9 cellular contexts compared by ENCODE assay signal in genomic region chr6:167795874-167796667, GRCh38. TPM values are rescaled to one million over a fixed set of nuclear protein-coding genes. Genes with fewer than 3 reads are reported as not detected.
DNase-seq lines count a peak whose midpoint lies in the region; ATAC-seq and TF ChIP-seq lines count a peak whose summit lies in the region.
"Had no signal": no experiment of that assay in that cellular context is flagged by ENCODE, and none has a peak within 500 bp of the region (broad histone marks: within the 10 kb centered on the region; RNA-seq: fewer than 3 reads in every experiment).

No MANE protein-coding gene starts in this region.

- intact Hi-C loops in upper lobe of right lung (cut with DNase I) = no loop called here

- H3K27ac Mint-ChIP-seq in activated naive CD8-positive, alpha-beta T cell = no peak overlapping the region
- no peak overlapping the region for H3K27ac Mint-ChIP-seq in activated naive CD8-positive, alpha-beta T cell treated with anti-CD3 and anti-CD28 coated beads, Interleukin-2, amount 50 U/mL, for 24 hours
- H3K27ac Mint-ChIP-seq in endodermal cell = no peak overlapping the region

- no peak for ATAC-seq in activated naive CD8-positive, alpha-beta T cell treated with anti-CD3 and anti-CD28 coated beads, Interleukin-2, amount 50 U/mL, for 24 hours
- ATAC-seq in upper lobe of right lung (peak; percentile 77), GM18517 (IDR thresholded peaks at IDR 0.05; ENCODE audit: unreplicated experiment) (no peak)

- H3K9me3 ChIP-seq in endodermal cell (ENCODE audit: control insufficient read depth, low read length) (no peaks in the 10 kb centered on the region), mucosa of rectum (ENCODE audit: control insufficient read depth in 2 of 2, low read length in 2 of 2) (no peaks in the 10 kb centered on the region), upper lobe of right lung (no peaks in the 10 kb centered on the region)

- no peak for DNase-seq in activated naive CD8-positive, alpha-beta T cell treated with anti-CD3 and anti-CD28 coated beads, Interleukin-2, amount 50 U/mL, for 24 hours
- no peak for DNase-seq in endodermal cell
- no peak for DNase-seq in upper lobe of right lung
- DNase-seq in activated CD4-positive, alpha-beta T cell treated with anti-CD3 and anti-CD28 coated beads for 1 hour = no peak
- DNase-seq in amniotic stem cell (lab: John Stamatoyannopoulos, UW) = no peak

- TF ChIP-seq CTCF in endodermal cell (conservative IDR thresholded peaks at IDR 0.05) (peak; percentile 29), upper lobe of right lung (IDR thresholded peaks at IDR 0.05) (peak; percentile 10)

- no peaks in the 10 kb centered on the region for H3K27me3 ChIP-seq in endodermal cell (ENCODE audit: control insufficient read depth, insufficient read depth, low read length, poor library complexity, severe bottlenecking)
- no peaks in the 10 kb centered on the region for H3K27me3 ChIP-seq in mucosa of rectum (ENCODE audit: control insufficient read depth in 2 of 2, insufficient read depth in 2 of 2, low read length in 2 of 2)
- H3K27me3 ChIP-seq in upper lobe of right lung = peaks cover 6% of the 10 kb centered on the region

- peaks cover 5% of the 10 kb centered on the region for H3K4me1 Mint-ChIP-seq in activated naive CD8-positive, alpha-beta T cell (ENCODE audit: low read depth)
- peaks cover 3% of the 10 kb centered on the region for H3K4me1 Mint-ChIP-seq in activated naive CD8-positive, alpha-beta T cell treated with anti-CD3 and anti-CD28 coated beads, Interleukin-2, amount 50 U/mL, for 24 hours
- H3K4me1 Mint-ChIP-seq in endodermal cell = peaks cover 33% of the 10 kb centered on the region

- peak overlapping the region; percentile 44 for H3K4me3 Mint-ChIP-seq in activated naive CD8-positive, alpha-beta T cell
- H3K4me3 Mint-ChIP-seq in activated naive CD8-positive, alpha-beta T cell treated with anti-CD3 and anti-CD28 coated beads, Interleukin-2, amount 50 U/mL, for 24 hours = no peak overlapping the region
- H3K4me3 Mint-ChIP-seq in endodermal cell = no peak overlapping the region

- H3K27ac ChIP-seq in endodermal cell (ENCODE audit: low read depth, low read length) (no peak overlapping the region), mucosa of rectum (ENCODE audit: low read depth in 2 of 2, low read length in 2 of 2) (peak overlapping the region; percentile 25 to 77), upper lobe of right lung (peak overlapping the region; percentile 24)
- H3K27ac ChIP-seq: epithelial cell of prostate had no signal

- H3K4me1 ChIP-seq in endodermal cell (ENCODE audit: control insufficient read depth, insufficient read depth, low read length) (no peaks in the 10 kb centered on the region), mucosa of rectum (ENCODE audit: control insufficient read depth in 2 of 2, insufficient read depth in 2 of 2, low read length in 2 of 2) (peaks cover 8 to 44% of the 10 kb centered on the region in 2 donors), upper lobe of right lung (no peaks in the 10 kb centered on the region)

- no peaks in the 10 kb centered on the region for H3K36me3 Mint-ChIP-seq in activated naive CD8-positive, alpha-beta T cell
- H3K36me3 Mint-ChIP-seq in activated naive CD8-positive, alpha-beta T cell treated with anti-CD3 and anti-CD28 coated beads, Interleukin-2, amount 50 U/mL, for 24 hours (ENCODE audit: low read depth) = no peaks in the 10 kb centered on the region
- H3K36me3 Mint-ChIP-seq in endodermal cell (ENCODE audit: low read depth) = no peaks in the 10 kb centered on the region

- no peaks in the 10 kb centered on the region for H3K9me3 Mint-ChIP-seq in activated naive CD8-positive, alpha-beta T cell (ENCODE audit: low read depth)
- no peaks in the 10 kb centered on the region for H3K9me3 Mint-ChIP-seq in activated naive CD8-positive, alpha-beta T cell treated with anti-CD3 and anti-CD28 coated beads, Interleukin-2, amount 50 U/mL, for 24 hours
- no peaks in the 10 kb centered on the region for H3K9me3 Mint-ChIP-seq in endodermal cell

- H3K36me3 ChIP-seq in endodermal cell (ENCODE audit: control insufficient read depth, insufficient read depth, low read length) = no peaks in the 10 kb centered on the region
- no peaks in the 10 kb centered on the region for H3K36me3 ChIP-seq in mucosa of rectum (ENCODE audit: control insufficient read depth in 2 of 2, insufficient read depth in 2 of 2, low read length in 2 of 2)
- H3K36me3 ChIP-seq in upper lobe of right lung = no peaks in the 10 kb centered on the region

- peaks cover 26% of the 10 kb centered on the region for H3K27me3 Mint-ChIP-seq in activated naive CD8-positive, alpha-beta T cell
- peaks cover 50% of the 10 kb centered on the region for H3K27me3 Mint-ChIP-seq in activated naive CD8-positive, alpha-beta T cell treated with anti-CD3 and anti-CD28 coated beads, Interleukin-2, amount 50 U/mL, for 24 hours
- peaks cover 17% of the 10 kb centered on the region for H3K27me3 Mint-ChIP-seq in endodermal cell (ENCODE audit: insufficient read depth)

- H3K9ac ChIP-seq in endodermal cell (ENCODE audit: extremely low read depth, low read length, poor library complexity, severe bottlenecking) (no peak overlapping the region), mucosa of rectum (ENCODE audit: low read depth in 1 of 2, low read length in 2 of 2) (peak overlapping the region in 1 of 2 donors; percentile 66)

- 93 to 97% methylated on average over 14 to 37 of the region's 37 CpGs for WGBS in endodermal cell (ENCODE audit: insufficient coverage in 1 of 2, insufficient read length in 1 of 2), 2 experiments

- H3K4me3 ChIP-seq in endodermal cell (ENCODE audit: low read length) (no peak overlapping the region), mucosa of rectum (ENCODE audit: low read length in 2 of 2) (peak overlapping the region; percentile 62 to 66), upper lobe of right lung (peak overlapping the region; percentile 48)

RNA-seq across cellular contexts. Expression of gene AFDN, which starts 30.6 kb away (rescaled TPM):
- 100 to 1,000 TPM; 214 to 239 TPM for total RNA-seq in endodermal cell
- polyA plus RNA-seq in endodermal cell (2013, experiment 1 of 2) = 167 TPM
- 150 TPM for polyA plus RNA-seq in endodermal cell (2013, experiment 2 of 2)
- total RNA-seq in upper lobe of right lung = 179 TPM
